16 cellular contexts compared by ENCODE assay signal in genomic region chr2:99695121-99695773, GRCh38.
DNase-seq lines count a peak whose midpoint lies in the region; ATAC-seq and TF ChIP-seq lines count a peak whose summit lies in the region.
"Had no signal": no experiment of that assay in that cellular context is flagged by ENCODE, and none has a peak within 500 bp of the region (broad histone marks: within the 10 kb centered on the region; RNA-seq: fewer than 3 reads in every experiment).

No MANE protein-coding gene starts in this region.

- H3K9me2 ChIP-seq in OCI-LY7 (ENCODE audit: insufficient read depth, low read length): no peaks in the 10 kb centered on the region

- H3K4ac ChIP-seq in IMR-90 (ENCODE audit: low read depth, low read length): peak overlapping the region; percentile 31; the same call in 1 of the 2 replicates

- intact Hi-C loops in IMR-90 (cut with micrococcal nuclease) (no loop called here), OCI-LY7 (cut with micrococcal nuclease; ENCODE audit: unreplicated experiment) (no loop called here)

- H3K36me3 ChIP-seq in IMR-90 (ENCODE audit: control insufficient read depth, insufficient read depth, low read length) (no peaks in the 10 kb centered on the region), OCI-LY7 (ENCODE audit: insufficient read depth, low read length) (no peaks in the 10 kb centered on the region)
- H3K36me3 ChIP-seq: BE2C, HAP-1 had no signal

- TF ChIP-seq RAD21 in IMR-90 (IDR thresholded peaks at IDR 0.05; ENCODE audit: low read length): no peak

- no TSS peak for BruUV-seq in IMR-90 (replicated peaks; lab: Mats Ljungman, UMichigan)
- TSS peak; percentile 23 for BruUV-seq in OCI-LY7 (replicated peaks; lab: Mats Ljungman, UMichigan)

- H3K4me3 ChIP-seq in IMR-90 (ENCODE audit: insufficient read depth, low read depth, low read length) (no peak overlapping the region), OCI-LY7 (ENCODE audit: low read depth, low read length, poor library complexity, severe bottlenecking) (no peak overlapping the region)
- H3K4me3 ChIP-seq: A549, HAP-1 had no signal

- H3K14ac ChIP-seq in IMR-90 (replicated peaks; ENCODE audit: low read depth, low read length): 0 out of 2 replicates have a peak overlapping the region, but pooled peaks have one; percentile 11

- no peak for TF ChIP-seq POLR2A in IMR-90 (IDR thresholded peaks at IDR 0.05; ENCODE audit: low read depth, low read length)

- H4K8ac ChIP-seq in IMR-90 (ENCODE audit: low read depth in 2 of 2, low read length in 2 of 2): no peak overlapping the region

- H3K4me1 Mint-ChIP-seq in osteocyte (ENCODE audit: unreplicated experiment): peaks cover 36% of the 10 kb centered on the region
- H3K4me1 Mint-ChIP-seq: CD4-positive, alpha-beta memory T cell had no signal

- peak overlapping the region; percentile 38; the same call in 1 of the 2 replicates for H2BK20ac ChIP-seq in IMR-90 (ENCODE audit: low read depth, low read length)

- H3K27me3 ChIP-seq in IMR-90 (ENCODE audit: control insufficient read depth, insufficient read depth, low read length): no peaks in the 10 kb centered on the region
- H3K27me3 ChIP-seq: BE2C had no signal

- H3K79me2 ChIP-seq in OCI-LY7 (ENCODE audit: insufficient read depth, low read depth, low read length): no peaks in the 10 kb centered on the region

- dilution Hi-C loops in IMR-90 (cut with HindIII; ENCODE audit: low sequenced_read_pairs, unreplicated experiment): no loop called here

- H2BK5ac ChIP-seq in IMR-90 (ENCODE audit: low read depth, low read length, poor library complexity, severe bottlenecking): no peak overlapping the region

- 100% methylated on average over 2 of the region's 9 CpGs; no CpG with 5 or more reads in 1 of the 2 experiments for WGBS in IMR-90 (ENCODE audit: extremely low coverage in 2 of 2, insufficient read length in 1 of 2), 2 experiments

- H3K4me1 ChIP-seq in IMR-90 (ENCODE audit: control insufficient read depth, insufficient read depth, low read length): peaks cover 6% of the 10 kb centered on the region
- peaks cover 12% of the 10 kb centered on the region for H3K4me1 ChIP-seq in OCI-LY7 (ENCODE audit: insufficient read depth, low read length, poor library complexity, severe bottlenecking)
- H3K4me1 ChIP-seq: A549, BE2C, HAP-1 had no signal

- H2BK15ac ChIP-seq in IMR-90 (ENCODE audit: low read depth, low read length): no peak overlapping the region

- no peak for TF ChIP-seq CTCF in IMR-90 (conservative IDR thresholded peaks at IDR 0.05; ENCODE audit: low read depth, low read length)
- no peak for TF ChIP-seq CTCF in OCI-LY7 (conservative IDR thresholded peaks at IDR 0.05; ENCODE audit: low read length)
- TF ChIP-seq CTCF in osteocyte (IDR thresholded peaks at IDR 0.05): no peak

- no peak for ATAC-seq in IMR-90 (ENCODE audit: low read depth)
- no peak for ATAC-seq in activated CD4-positive, CD25-positive, alpha-beta regulatory T cell treated with anti-CD3 and anti-CD28 coated beads, Interleukin-2, amount 50 U/mL, for 24 hours
- ATAC-seq: A549 had no signal

- H3K9me3 Mint-ChIP-seq in osteocyte (ENCODE audit: unreplicated experiment): no peaks in the 10 kb centered on the region
- H3K9me3 Mint-ChIP-seq: CD4-positive, alpha-beta memory T cell had no signal

- peaks cover 38% of the 10 kb centered on the region for H3K36me3 Mint-ChIP-seq in osteocyte (ENCODE audit: unreplicated experiment)
- H3K36me3 Mint-ChIP-seq: CD4-positive, alpha-beta memory T cell had no signal

- H3K23ac ChIP-seq in IMR-90 (ENCODE audit: low read depth, low read length): no peak overlapping the region

- no peak overlapping the region for H4K5ac ChIP-seq in IMR-90 (ENCODE audit: low read depth, low read length)

- in situ Hi-C loops in IMR-90 (cut with MboI; ENCODE audit: low sequenced_read_pairs): no loop called here

- no peak overlapping the region for H3K9ac ChIP-seq in IMR-90 (ENCODE audit: low read depth, low read length)

- H3K79me1 ChIP-seq in IMR-90 (ENCODE audit: low read depth in 1 of 2, low read length in 2 of 2): peaks cover 4 to 10% of the 10 kb centered on the region in 2 experiments; a peak in 2 of 4 replicates

- DNase-seq in IMR-90 (no peak), OCI-LY7 (ENCODE audit: low spot score) (no peak), ecto neural progenitor cell (ENCODE audit: low spot score) (peak; percentile 20), osteocyte (ENCODE audit: extremely low spot score, unreplicated experiment) (peak; percentile 64), DMS 273 (lab: John Stamatoyannopoulos, UW; ENCODE audit: unreplicated experiment) (no peak), epidermal melanocyte (ENCODE audit: insufficient read length, low spot score) (no peak)
- DNase-seq: BE2C; CD4-positive, alpha-beta memory T cell; DMS153; DND-41; GDM1; GOT3 had no signal

- H3K4me2 ChIP-seq in IMR-90 (ENCODE audit: low read depth, low read length): no peak overlapping the region
- no peak overlapping the region for H3K4me2 ChIP-seq in OCI-LY7 (ENCODE audit: low read length)
- H3K4me2 ChIP-seq: A549 had no signal

- no peak overlapping the region for H2AK9ac ChIP-seq in IMR-90 (replicated peaks; ENCODE audit: low read depth, low read length, poor library complexity)

- H2AFZ ChIP-seq in IMR-90 (replicated peaks; ENCODE audit: low read length, poor library complexity): no peak overlapping the region
- H2AFZ ChIP-seq in OCI-LY7 (ENCODE audit: low read length): no peak overlapping the region

- peaks cover 27% of the 10 kb centered on the region for H3K9me1 ChIP-seq in IMR-90 (ENCODE audit: insufficient read depth, low read length)

- H3K9me3 ChIP-seq in IMR-90 (ENCODE audit: control insufficient read depth, insufficient read depth, low read length): no peaks in the 10 kb centered on the region
- H3K9me3 ChIP-seq in OCI-LY7 (ENCODE audit: low read length): no peaks in the 10 kb centered on the region
- H3K9me3 ChIP-seq: A549, BE2C, HAP-1 had no signal

- no peak overlapping the region for H3K56ac ChIP-seq in IMR-90 (ENCODE audit: extremely low read depth, insufficient read depth, low read length)

- no peak overlapping the region for H3K4me3 Mint-ChIP-seq in osteocyte (ENCODE audit: unreplicated experiment)
- H3K4me3 Mint-ChIP-seq: CD4-positive, alpha-beta memory T cell had no signal

- H2BK120ac ChIP-seq in IMR-90 (ENCODE audit: low read depth, low read length): no peak overlapping the region

- no peak overlapping the region for H3K27ac Mint-ChIP-seq in osteocyte (ENCODE audit: unreplicated experiment)
- H3K27ac Mint-ChIP-seq: CD4-positive, alpha-beta memory T cell had no signal

- no peaks in the 10 kb centered on the region for H3K27me3 Mint-ChIP-seq in osteocyte (ENCODE audit: unreplicated experiment)

- H3K18ac ChIP-seq in IMR-90 (ENCODE audit: low read depth, low read length): no peak overlapping the region

- H2AK5ac ChIP-seq in IMR-90 (ENCODE audit: low read depth, low read length): no peak overlapping the region

- H3K27ac ChIP-seq in IMR-90 (ENCODE audit: insufficient read depth, low read length) (no peak overlapping the region), OCI-LY7 (ENCODE audit: low read depth, low read length, poor library complexity, severe bottlenecking) (no peak overlapping the region)
- H3K27ac ChIP-seq: A549, C4-2B had no signal

- 0 out of 2 replicates have a peak overlapping the region, but pooled peaks have one; percentile 4 for H4K91ac ChIP-seq in IMR-90 (ENCODE audit: insufficient read depth, low read depth, low read length)

- POLR2A ChIA-PET in IMR-90 (lab: Charles Lee; ENCODE audit: unreplicated experiment): interaction anchor here (0.6 kb wide), 1 partner anchor 282 kb away, joined by 6 read pairs; no protein-coding TSS in a partner anchor
- POLR2A ChIA-PET in OCI-LY7 (lab: Charles Lee): interaction anchor here (0.7 kb wide), 2 partner anchors 542 to 564 kb away, joined by 3 to 4 read pairs; no protein-coding TSS in a partner anchor

- CTCF ChIA-PET in IMR-90 (lab: Yijun Ruan, JAX): no interaction called here
- CTCF ChIA-PET in OCI-LY7 (lab: Charles Lee; ENCODE audit: unreplicated experiment): no interaction called here

- H4K20me1 ChIP-seq in IMR-90 (ENCODE audit: insufficient read depth, low read length): no peaks in the 10 kb centered on the region
- H4K20me1 ChIP-seq in OCI-LY7 (ENCODE audit: insufficient read depth, low read length): no peaks in the 10 kb centered on the region

TF ChIP-seq in IMR-90, 13 proteins besides CTCF, POLR2A, EP300 and RAD21:
- TF ChIP-seq NFE2L2 (IDR thresholded peaks at IDR 0.05; ENCODE audit: low read depth, low read length): no peak
- TF ChIP-seq FOS (IDR thresholded peaks at IDR 0.05; ENCODE audit: low read depth, low read length): no peak
- TF ChIP-seq RCOR1 (IDR thresholded peaks at IDR 0.05; ENCODE audit: insufficient replicate concordance, low read length): no peak
- TF ChIP-seq RFX5 (IDR thresholded peaks at IDR 0.05; ENCODE audit: low read depth, low read length): no peak
- no peak for TF ChIP-seq BHLHE40 (IDR thresholded peaks at IDR 0.05; ENCODE audit: low read depth, low read length)
- TF ChIP-seq MAZ (IDR thresholded peaks at IDR 0.05; ENCODE audit: borderline replicate concordance, low read depth, low read length): no peak
- no peak for TF ChIP-seq USF2 (IDR thresholded peaks at IDR 0.05; ENCODE audit: low read depth, low read length)
- TF ChIP-seq MXI1 (IDR thresholded peaks at IDR 0.05; ENCODE audit: borderline replicate concordance, low read depth, low read length): no peak
- no peak for TF ChIP-seq CHD1 (IDR thresholded peaks at IDR 0.05; ENCODE audit: low read depth, low read length)
- no peak for TF ChIP-seq SMC3 (IDR thresholded peaks at IDR 0.05; ENCODE audit: low read depth, low read length)
- TF ChIP-seq ELK1 (IDR thresholded peaks at IDR 0.05; ENCODE audit: borderline replicate concordance, low read depth, low read length): no peak
- no peak for TF ChIP-seq CEBPB (IDR thresholded peaks at IDR 0.05; ENCODE audit: low read depth, low read length)
- TF ChIP-seq MAFK (IDR thresholded peaks at IDR 0.05; ENCODE audit: low read depth, low read length): no peak

Comparison
In these comparisons a context has a peak if more than half of its experiments do, and no peak if none do; other contexts are left out.
1. DNase-seq: peak in ecto neural progenitor cell (single experiment) and osteocyte (single experiment); none in IMR-90 (single experiment), OCI-LY7 (single experiment), DMS 273 (single experiment) and epidermal melanocyte (single experiment).